ENCODE assay signal across 1 cellular context in the genomic region with DNA sequence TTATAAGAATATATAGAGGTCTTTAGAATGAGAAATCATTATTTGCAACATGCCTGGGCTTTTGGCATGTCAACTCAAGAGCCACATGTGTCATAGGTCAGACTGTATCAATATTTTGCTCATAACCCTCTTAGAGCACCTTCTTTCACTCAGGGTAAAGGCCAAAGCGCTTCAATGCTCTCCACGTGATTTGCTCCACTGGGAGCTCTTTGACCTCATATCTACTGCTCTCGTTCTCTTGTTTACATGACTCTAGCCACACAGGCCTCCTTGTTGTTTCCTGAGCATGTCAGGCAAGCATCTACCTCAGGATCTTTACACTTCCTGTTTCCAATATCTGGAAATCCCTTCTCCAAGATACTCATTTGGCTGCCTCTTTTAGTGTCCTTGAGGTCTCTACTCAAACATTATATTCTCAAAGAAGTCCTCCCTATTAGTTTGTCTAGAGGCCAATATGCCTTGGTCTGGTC.
TF ChIP-seq lines count a peak whose summit lies in the region.

No MANE protein-coding gene starts in this region.

TF ChIP-seq in HepG2, 621 proteins besides CTCF, POLR2A, EP300 and RAD21 (continued from another document and continues in another):
- TF ChIP-seq, protein P1, sequence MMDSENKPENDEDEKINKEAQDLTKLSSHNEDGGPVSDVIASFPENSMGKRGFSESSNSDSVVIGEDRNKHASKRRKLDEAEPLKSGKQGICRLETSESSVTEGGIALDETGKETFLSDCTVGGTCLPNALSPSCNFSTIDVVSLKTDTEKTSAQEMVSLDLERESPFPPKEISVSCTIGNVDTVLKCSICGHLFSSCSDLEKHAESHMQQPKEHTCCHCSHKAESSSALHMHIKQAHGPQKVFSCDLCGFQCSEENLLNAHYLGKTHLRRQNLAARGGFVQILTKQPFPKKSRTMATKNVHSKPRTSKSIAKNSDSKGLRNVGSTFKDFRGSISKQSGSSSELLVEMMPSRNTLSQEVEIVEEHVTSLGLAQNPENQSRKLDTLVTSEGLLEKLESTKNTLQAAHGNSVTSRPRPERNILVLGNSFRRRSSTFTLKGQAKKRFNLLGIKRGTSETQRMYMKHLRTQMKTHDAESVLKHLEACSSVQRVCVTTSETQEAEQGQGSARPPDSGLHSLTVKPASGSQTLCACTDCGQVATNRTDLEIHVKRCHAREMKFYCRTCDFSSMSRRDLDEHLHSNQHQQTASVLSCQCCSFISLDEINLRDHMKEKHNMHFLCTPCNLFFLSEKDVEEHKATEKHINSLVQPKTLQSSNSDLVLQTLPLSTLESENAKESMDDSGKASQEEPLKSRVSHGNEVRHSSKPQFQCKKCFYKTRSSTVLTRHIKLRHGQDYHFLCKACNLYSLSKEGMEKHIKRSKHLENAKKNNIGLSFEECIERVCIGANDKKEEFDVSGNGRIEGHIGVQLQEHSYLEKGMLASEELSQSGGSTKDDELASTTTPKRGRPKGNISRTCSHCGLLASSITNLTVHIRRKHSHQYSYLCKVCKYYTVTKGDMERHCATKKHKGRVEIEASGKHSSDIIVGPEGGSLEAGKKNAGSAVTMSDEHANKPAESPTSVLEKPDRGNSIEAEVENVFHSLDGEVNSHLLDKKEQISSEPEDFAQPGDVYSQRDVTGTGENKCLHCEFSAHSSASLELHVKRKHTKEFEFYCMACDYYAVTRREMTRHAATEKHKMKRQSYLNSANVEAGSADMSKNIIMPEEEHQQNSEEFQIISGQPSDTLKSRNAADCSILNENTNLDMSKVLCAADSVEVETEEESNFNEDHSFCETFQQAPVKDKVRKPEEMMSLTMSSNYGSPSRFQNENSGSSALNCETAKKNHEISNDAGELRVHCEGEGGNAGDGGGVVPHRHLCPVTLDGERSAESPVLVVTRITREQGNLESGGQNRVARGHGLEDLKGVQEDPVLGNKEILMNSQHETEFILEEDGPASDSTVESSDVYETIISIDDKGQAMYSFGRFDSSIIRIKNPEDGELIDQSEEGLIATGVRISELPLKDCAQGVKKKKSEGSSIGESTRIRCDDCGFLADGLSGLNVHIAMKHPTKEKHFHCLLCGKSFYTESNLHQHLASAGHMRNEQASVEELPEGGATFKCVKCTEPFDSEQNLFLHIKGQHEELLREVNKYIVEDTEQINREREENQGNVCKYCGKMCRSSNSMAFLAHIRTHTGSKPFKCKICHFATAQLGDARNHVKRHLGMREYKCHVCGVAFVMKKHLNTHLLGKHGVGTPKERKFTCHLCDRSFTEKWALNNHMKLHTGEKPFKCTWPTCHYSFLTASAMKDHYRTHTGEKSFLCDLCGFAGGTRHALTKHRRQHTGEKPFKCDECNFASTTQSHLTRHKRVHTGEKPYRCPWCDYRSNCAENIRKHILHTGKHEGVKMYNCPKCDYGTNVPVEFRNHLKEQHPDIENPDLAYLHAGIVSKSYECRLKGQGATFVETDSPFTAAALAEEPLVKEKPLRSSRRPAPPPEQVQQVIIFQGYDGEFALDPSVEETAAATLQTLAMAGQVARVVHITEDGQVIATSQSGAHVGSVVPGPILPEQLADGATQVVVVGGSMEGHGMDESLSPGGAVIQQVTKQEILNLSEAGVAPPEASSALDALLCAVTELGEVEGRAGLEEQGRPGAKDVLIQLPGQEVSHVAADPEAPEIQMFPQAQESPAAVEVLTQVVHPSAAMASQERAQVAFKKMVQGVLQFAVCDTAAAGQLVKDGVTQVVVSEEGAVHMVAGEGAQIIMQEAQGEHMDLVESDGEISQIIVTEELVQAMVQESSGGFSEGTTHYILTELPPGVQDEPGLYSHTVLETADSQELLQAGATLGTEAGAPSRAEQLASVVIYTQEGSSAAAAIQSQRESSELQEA (CRISPR knock-in tag; IDR thresholded peaks at IDR 0.05; ENCODE audit: not compliant biosample characterization): no peak
- TF ChIP-seq, protein P2, sequence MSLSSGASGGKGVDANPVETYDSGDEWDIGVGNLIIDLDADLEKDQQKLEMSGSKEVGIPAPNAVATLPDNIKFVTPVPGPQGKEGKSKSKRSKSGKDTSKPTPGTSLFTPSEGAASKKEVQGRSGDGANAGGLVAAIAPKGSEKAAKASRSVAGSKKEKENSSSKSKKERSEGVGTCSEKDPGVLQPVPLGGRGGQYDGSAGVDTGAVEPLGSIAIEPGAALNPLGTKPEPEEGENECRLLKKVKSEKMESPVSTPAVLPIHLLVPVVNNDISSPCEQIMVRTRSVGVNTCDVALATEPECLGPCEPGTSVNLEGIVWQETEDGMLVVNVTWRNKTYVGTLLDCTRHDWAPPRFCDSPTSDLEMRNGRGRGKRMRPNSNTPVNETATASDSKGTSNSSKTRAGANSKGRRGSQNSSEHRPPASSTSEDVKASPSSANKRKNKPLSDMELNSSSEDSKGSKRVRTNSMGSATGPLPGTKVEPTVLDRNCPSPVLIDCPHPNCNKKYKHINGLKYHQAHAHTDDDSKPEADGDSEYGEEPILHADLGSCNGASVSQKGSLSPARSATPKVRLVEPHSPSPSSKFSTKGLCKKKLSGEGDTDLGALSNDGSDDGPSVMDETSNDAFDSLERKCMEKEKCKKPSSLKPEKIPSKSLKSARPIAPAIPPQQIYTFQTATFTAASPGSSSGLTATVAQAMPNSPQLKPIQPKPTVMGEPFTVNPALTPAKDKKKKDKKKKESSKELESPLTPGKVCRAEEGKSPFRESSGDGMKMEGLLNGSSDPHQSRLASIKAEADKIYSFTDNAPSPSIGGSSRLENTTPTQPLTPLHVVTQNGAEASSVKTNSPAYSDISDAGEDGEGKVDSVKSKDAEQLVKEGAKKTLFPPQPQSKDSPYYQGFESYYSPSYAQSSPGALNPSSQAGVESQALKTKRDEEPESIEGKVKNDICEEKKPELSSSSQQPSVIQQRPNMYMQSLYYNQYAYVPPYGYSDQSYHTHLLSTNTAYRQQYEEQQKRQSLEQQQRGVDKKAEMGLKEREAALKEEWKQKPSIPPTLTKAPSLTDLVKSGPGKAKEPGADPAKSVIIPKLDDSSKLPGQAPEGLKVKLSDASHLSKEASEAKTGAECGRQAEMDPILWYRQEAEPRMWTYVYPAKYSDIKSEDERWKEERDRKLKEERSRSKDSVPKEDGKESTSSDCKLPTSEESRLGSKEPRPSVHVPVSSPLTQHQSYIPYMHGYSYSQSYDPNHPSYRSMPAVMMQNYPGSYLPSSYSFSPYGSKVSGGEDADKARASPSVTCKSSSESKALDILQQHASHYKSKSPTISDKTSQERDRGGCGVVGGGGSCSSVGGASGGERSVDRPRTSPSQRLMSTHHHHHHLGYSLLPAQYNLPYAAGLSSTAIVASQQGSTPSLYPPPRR (CRISPR knock-in tag; IDR thresholded peaks at IDR 0.05; ENCODE audit: borderline replicate concordance): peak; percentile 98
- TF ChIP-seq ZNF460 (CRISPR knock-in tag; IDR thresholded peaks at IDR 0.05; ENCODE audit: borderline replicate concordance) (no peak), SP4 (CRISPR knock-in tag; IDR thresholded peaks at IDR 0.05) (no peak), SIN3B (IDR thresholded peaks at IDR 0.05; ENCODE audit: low read length) (no peak), ZFP41 (CRISPR knock-in tag; IDR thresholded peaks at IDR 0.05; ENCODE audit: borderline replicate concordance) (no peak), ZNF160 (CRISPR knock-in tag; IDR thresholded peaks at IDR 0.05) (peak; percentile 81; the same call in 1 of the 2 replicates), TOPORS (CRISPR knock-in tag; IDR thresholded peaks at IDR 0.05) (no peak), ZNF101 (CRISPR knock-in tag; IDR thresholded peaks at IDR 0.05; ENCODE audit: borderline replicate concordance, low read depth) (no peak), ZNF563 (CRISPR knock-in tag; IDR thresholded peaks at IDR 0.05) (no peak), TCF7L2 (IDR thresholded peaks at IDR 0.05; ENCODE audit: low read depth, low read length) (peak; percentile 43; the same call in 1 of the 2 replicates), RFXANK (CRISPR knock-in tag; IDR thresholded peaks at IDR 0.05) (peak; percentile 78), ZFX (CRISPR knock-in tag; IDR thresholded peaks at IDR 0.05; ENCODE audit: low read depth) (peak; percentile 79), ARNTL (CRISPR knock-in tag; IDR thresholded peaks at IDR 0.05) (peak; percentile 98), ZNF562 (CRISPR knock-in tag; IDR thresholded peaks at IDR 0.05; ENCODE audit: borderline replicate concordance) (no peak), AHR (CRISPR knock-in tag; IDR thresholded peaks at IDR 0.05) (no peak; the same call in 1 of the 2 replicates), ZNF543 (CRISPR knock-in tag; IDR thresholded peaks at IDR 0.05) (peak; percentile 93; the same call in 1 of the 2 replicates)
- TF ChIP-seq, protein P3, sequence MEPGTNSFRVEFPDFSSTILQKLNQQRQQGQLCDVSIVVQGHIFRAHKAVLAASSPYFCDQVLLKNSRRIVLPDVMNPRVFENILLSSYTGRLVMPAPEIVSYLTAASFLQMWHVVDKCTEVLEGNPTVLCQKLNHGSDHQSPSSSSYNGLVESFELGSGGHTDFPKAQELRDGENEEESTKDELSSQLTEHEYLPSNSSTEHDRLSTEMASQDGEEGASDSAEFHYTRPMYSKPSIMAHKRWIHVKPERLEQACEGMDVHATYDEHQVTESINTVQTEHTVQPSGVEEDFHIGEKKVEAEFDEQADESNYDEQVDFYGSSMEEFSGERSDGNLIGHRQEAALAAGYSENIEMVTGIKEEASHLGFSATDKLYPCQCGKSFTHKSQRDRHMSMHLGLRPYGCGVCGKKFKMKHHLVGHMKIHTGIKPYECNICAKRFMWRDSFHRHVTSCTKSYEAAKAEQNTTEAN (CRISPR knock-in tag; conservative IDR thresholded peaks at IDR 0.05): peak; percentile 92
- TF ChIP-seq, protein P4, sequence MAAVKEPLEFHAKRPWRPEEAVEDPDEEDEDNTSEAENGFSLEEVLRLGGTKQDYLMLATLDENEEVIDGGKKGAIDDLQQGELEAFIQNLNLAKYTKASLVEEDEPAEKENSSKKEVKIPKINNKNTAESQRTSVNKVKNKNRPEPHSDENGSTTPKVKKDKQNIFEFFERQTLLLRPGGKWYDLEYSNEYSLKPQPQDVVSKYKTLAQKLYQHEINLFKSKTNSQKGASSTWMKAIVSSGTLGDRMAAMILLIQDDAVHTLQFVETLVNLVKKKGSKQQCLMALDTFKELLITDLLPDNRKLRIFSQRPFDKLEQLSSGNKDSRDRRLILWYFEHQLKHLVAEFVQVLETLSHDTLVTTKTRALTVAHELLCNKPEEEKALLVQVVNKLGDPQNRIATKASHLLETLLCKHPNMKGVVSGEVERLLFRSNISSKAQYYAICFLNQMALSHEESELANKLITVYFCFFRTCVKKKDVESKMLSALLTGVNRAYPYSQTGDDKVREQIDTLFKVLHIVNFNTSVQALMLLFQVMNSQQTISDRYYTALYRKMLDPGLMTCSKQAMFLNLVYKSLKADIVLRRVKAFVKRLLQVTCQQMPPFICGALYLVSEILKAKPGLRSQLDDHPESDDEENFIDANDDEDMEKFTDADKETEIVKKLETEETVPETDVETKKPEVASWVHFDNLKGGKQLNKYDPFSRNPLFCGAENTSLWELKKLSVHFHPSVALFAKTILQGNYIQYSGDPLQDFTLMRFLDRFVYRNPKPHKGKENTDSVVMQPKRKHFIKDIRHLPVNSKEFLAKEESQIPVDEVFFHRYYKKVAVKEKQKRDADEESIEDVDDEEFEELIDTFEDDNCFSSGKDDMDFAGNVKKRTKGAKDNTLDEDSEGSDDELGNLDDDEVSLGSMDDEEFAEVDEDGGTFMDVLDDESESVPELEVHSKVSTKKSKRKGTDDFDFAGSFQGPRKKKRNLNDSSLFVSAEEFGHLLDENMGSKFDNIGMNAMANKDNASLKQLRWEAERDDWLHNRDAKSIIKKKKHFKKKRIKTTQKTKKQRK (IDR thresholded peaks at IDR 0.05; ENCODE audit: low read length): no peak
- TF ChIP-seq, protein P5, sequence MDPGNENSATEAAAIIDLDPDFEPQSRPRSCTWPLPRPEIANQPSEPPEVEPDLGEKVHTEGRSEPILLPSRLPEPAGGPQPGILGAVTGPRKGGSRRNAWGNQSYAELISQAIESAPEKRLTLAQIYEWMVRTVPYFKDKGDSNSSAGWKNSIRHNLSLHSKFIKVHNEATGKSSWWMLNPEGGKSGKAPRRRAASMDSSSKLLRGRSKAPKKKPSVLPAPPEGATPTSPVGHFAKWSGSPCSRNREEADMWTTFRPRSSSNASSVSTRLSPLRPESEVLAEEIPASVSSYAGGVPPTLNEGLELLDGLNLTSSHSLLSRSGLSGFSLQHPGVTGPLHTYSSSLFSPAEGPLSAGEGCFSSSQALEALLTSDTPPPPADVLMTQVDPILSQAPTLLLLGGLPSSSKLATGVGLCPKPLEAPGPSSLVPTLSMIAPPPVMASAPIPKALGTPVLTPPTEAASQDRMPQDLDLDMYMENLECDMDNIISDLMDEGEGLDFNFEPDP (CRISPR knock-in tag; conservative IDR thresholded peaks at IDR 0.05): no peak
- TF ChIP-seq, protein P6, sequence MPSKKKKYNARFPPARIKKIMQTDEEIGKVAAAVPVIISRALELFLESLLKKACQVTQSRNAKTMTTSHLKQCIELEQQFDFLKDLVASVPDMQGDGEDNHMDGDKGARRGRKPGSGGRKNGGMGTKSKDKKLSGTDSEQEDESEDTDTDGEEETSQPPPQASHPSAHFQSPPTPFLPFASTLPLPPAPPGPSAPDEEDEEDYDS (CRISPR knock-in tag; IDR thresholded peaks at IDR 0.05): peak; percentile 62
- TF ChIP-seq, protein P7, sequence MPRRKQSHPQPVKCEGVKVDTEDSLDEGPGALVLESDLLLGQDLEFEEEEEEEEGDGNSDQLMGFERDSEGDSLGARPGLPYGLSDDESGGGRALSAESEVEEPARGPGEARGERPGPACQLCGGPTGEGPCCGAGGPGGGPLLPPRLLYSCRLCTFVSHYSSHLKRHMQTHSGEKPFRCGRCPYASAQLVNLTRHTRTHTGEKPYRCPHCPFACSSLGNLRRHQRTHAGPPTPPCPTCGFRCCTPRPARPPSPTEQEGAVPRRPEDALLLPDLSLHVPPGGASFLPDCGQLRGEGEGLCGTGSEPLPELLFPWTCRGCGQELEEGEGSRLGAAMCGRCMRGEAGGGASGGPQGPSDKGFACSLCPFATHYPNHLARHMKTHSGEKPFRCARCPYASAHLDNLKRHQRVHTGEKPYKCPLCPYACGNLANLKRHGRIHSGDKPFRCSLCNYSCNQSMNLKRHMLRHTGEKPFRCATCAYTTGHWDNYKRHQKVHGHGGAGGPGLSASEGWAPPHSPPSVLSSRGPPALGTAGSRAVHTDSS (CRISPR knock-in tag; conservative IDR thresholded peaks at IDR 0.05): no peak
- TF ChIP-seq, protein P8, sequence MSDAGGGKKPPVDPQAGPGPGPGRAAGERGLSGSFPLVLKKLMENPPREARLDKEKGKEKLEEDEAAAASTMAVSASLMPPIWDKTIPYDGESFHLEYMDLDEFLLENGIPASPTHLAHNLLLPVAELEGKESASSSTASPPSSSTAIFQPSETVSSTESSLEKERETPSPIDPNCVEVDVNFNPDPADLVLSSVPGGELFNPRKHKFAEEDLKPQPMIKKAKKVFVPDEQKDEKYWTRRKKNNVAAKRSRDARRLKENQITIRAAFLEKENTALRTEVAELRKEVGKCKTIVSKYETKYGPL (CRISPR knock-in tag; IDR thresholded peaks at IDR 0.05): no peak
- TF ChIP-seq, protein P9, sequence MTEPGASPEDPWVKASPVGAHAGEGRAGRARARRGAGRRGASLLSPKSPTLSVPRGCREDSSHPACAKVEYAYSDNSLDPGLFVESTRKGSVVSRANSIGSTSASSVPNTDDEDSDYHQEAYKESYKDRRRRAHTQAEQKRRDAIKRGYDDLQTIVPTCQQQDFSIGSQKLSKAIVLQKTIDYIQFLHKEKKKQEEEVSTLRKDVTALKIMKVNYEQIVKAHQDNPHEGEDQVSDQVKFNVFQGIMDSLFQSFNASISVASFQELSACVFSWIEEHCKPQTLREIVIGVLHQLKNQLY (CRISPR knock-in tag; IDR thresholded peaks at IDR 0.05): peak; percentile 100
- TF ChIP-seq, protein P10, sequence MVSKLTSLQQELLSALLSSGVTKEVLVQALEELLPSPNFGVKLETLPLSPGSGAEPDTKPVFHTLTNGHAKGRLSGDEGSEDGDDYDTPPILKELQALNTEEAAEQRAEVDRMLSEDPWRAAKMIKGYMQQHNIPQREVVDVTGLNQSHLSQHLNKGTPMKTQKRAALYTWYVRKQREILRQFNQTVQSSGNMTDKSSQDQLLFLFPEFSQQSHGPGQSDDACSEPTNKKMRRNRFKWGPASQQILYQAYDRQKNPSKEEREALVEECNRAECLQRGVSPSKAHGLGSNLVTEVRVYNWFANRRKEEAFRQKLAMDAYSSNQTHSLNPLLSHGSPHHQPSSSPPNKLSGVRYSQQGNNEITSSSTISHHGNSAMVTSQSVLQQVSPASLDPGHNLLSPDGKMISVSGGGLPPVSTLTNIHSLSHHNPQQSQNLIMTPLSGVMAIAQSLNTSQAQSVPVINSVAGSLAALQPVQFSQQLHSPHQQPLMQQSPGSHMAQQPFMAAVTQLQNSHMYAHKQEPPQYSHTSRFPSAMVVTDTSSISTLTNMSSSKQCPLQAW (CRISPR knock-in tag; IDR thresholded peaks at IDR 0.05): peak; percentile 93
